In the genomic region with DNA sequence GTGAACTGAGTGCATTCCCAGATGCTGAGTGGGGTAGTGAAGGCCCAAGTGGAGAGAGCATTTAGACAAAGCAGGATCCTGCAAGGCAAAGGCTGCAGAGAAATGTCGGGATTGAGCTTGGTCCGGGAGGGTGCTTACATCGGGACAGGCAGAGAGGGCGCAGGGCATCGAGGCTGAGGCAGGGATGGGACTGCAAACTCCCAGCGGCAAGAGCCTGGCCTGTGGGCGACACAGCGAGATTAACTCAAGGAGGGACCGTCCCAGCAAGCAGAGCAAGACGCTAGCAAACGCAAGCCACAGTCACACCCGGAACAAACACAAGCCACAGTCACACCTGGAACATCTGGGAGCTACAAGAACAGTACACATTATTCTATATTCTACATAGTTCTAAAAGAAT, we compare ENCODE assay signal across 1 cellular context.
TF ChIP-seq lines count a peak whose summit lies in the region.

No MANE protein-coding gene starts in this region.

TF ChIP-seq in H1, 55 proteins besides CTCF, POLR2A, EP300 and RAD21 (continued from another document):
- TF ChIP-seq, protein P1, sequence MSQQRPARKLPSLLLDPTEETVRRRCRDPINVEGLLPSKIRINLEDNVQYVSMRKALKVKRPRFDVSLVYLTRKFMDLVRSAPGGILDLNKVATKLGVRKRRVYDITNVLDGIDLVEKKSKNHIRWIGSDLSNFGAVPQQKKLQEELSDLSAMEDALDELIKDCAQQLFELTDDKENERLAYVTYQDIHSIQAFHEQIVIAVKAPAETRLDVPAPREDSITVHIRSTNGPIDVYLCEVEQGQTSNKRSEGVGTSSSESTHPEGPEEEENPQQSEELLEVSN (IDR thresholded peaks at IDR 0.05): no peak
- TF ChIP-seq YY1 (IDR thresholded peaks at IDR 0.05; ENCODE audit: low read depth, low read length): no peak
TF ChIP-seq in H1: peak in this region for 0.
